Comparison of ENCODE assay signal across 1 cellular context in the genomic region with DNA sequence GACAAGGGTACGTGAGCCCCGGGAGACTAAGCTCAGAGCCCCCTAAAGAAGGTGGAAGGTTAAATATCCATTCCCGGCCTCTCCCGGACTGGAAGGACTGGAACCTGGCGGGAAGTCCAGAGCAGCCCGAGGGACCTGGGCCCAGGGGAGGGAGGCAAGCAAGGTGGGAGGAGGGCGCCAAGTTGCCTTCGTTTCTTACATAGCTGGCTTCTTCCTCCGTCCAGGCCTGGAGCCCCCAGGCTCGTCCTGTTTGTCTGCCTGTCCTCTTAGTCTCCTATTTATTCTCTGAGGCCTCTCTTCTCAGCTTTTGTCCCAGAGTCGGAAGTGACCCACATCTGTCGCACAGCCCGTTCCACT.
TF ChIP-seq lines count a peak whose summit lies in the region.

No MANE protein-coding gene starts in this region.

TF ChIP-seq in H1, 55 proteins besides CTCF, POLR2A, EP300 and RAD21:
- TF ChIP-seq JUN (IDR thresholded peaks at IDR 0.05; ENCODE audit: low read depth, low read length), result no peak
- TF ChIP-seq GTF2F1 (IDR thresholded peaks at IDR 0.05; ENCODE audit: borderline replicate concordance, low read depth, low read length), result no peak
- no peak for TF ChIP-seq HDAC6 (IDR thresholded peaks at IDR 0.05; ENCODE audit: low read depth, low read length)
- no peak for TF ChIP-seq SP4 (IDR thresholded peaks at IDR 0.05; ENCODE audit: low read length)
- TF ChIP-seq, protein P1, sequence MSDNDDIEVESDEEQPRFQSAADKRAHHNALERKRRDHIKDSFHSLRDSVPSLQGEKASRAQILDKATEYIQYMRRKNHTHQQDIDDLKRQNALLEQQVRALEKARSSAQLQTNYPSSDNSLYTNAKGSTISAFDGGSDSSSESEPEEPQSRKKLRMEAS (IDR thresholded peaks at IDR 0.05), result no peak
- no peak for TF ChIP-seq YY1 (IDR thresholded peaks at IDR 0.05; ENCODE audit: low read depth, low read length)
- TF ChIP-seq KDM4A (IDR thresholded peaks at IDR 0.05; ENCODE audit: low read depth, low read length, severe bottlenecking), result no peak
- TF ChIP-seq SRF (IDR thresholded peaks at IDR 0.05; ENCODE audit: low read depth, low read length), result no peak
- TF ChIP-seq ZNF274 (IDR thresholded peaks at IDR 0.05; ENCODE audit: borderline replicate concordance, extremely low read depth, low read length), result no peak
- TF ChIP-seq, protein P2, sequence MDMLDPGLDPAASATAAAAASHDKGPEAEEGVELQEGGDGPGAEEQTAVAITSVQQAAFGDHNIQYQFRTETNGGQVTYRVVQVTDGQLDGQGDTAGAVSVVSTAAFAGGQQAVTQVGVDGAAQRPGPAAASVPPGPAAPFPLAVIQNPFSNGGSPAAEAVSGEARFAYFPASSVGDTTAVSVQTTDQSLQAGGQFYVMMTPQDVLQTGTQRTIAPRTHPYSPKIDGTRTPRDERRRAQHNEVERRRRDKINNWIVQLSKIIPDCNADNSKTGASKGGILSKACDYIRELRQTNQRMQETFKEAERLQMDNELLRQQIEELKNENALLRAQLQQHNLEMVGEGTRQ (IDR thresholded peaks at IDR 0.05; ENCODE audit: low read length), result no peak
- TF ChIP-seq RXRA (IDR thresholded peaks at IDR 0.05; ENCODE audit: insufficient read depth, low read depth, low read length), result no peak
- no peak for TF ChIP-seq ASH2L (IDR thresholded peaks at IDR 0.05; ENCODE audit: low read length)
- no peak for TF ChIP-seq TAF1 (IDR thresholded peaks at IDR 0.05; ENCODE audit: low read depth, low read length)
- TF ChIP-seq, protein P3, sequence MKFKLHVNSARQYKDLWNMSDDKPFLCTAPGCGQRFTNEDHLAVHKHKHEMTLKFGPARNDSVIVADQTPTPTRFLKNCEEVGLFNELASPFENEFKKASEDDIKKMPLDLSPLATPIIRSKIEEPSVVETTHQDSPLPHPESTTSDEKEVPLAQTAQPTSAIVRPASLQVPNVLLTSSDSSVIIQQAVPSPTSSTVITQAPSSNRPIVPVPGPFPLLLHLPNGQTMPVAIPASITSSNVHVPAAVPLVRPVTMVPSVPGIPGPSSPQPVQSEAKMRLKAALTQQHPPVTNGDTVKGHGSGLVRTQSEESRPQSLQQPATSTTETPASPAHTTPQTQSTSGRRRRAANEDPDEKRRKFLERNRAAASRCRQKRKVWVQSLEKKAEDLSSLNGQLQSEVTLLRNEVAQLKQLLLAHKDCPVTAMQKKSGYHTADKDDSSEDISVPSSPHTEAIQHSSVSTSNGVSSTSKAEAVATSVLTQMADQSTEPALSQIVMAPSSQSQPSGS (IDR thresholded peaks at IDR 0.05; ENCODE audit: low read length), result no peak
- TF ChIP-seq PHF8 (conservative IDR thresholded peaks at IDR 0.05; ENCODE audit: low read depth, low read length), result no peak
- TF ChIP-seq NRF1 (IDR thresholded peaks at IDR 0.05; ENCODE audit: low read depth, low read length), result no peak
- no peak for TF ChIP-seq CTBP2 (IDR thresholded peaks at IDR 0.05; ENCODE audit: borderline replicate concordance, insufficient read depth, insufficient read length, low read length)
- TF ChIP-seq EZH2 (IDR thresholded peaks at IDR 0.05; ENCODE audit: low read depth, low read length, severe bottlenecking), result no peak
